ENCODE assay signal across 16 cellular contexts in the genomic region with DNA sequence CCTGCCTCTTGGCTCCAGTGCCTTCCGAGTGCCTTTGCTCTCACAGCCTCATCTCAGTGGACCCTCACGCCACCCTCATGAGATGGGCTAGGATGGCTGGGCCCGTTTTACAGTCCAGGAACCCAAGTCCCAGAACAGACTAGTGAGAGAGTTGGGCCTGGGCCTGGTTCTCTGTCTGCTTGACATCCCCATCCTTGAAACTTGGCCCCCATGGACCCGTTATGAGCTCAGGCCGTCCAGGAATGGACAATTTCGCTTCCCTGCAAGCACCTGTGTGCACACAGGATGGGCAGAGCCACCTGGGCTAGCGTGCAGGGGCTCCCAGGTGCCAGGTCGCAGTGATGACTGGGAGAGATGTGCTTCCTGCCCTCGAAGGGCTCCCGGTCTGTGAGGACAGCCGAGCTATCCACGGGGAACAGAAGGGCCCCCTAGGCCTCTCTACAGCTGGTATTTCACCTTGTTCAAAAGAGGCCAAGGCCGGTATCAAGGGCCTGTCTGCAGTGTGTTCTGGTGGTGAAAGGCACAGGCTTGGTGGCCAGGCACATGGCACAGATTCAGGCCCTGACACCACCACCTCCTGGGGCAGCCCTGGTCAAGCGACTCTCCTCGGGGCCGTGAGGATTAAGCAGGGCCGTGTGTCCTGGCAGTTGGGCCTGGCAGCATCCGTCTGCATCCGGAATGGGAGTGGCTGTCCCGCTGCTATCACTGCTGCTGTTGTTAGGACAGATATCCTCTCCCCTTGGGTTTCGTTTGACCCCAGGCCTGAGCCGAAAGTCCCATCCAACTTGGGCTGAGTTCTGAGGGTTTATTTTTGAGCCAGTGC. TPM values are rescaled to one million over a fixed set of nuclear protein-coding genes. Genes with fewer than 3 reads are reported as not detected.
DNase-seq lines count a peak whose midpoint lies in the region; ATAC-seq and TF ChIP-seq lines count a peak whose summit lies in the region.
"Had no signal": no experiment of that assay in that cellular context is flagged by ENCODE, and none has a peak within 500 bp of the region (broad histone marks: within the 10 kb centered on the region; RNA-seq: fewer than 3 reads in every experiment).

No MANE protein-coding gene starts in this region.

- intact Hi-C loops in Right ventricle myocardium inferior (cut with DNase I) = no loop called here
- intact Hi-C loops in cardiac septum (cut with DNase I) = loop anchor here (5.0 kb wide), 2 partner anchors 38 to 58 kb away; a partner anchor contains a TSS

- peak; percentile 66 for ATAC-seq in Right ventricle myocardium inferior
- no peak for ATAC-seq in HG03135 (IDR thresholded peaks at IDR 0.05; ENCODE audit: unreplicated experiment)

- peaks cover 98% of the 10 kb centered on the region in 2 experiments for H3K36me3 ChIP-seq in trophoblast cell (ENCODE audit: control insufficient read depth in 1 of 2, insufficient read depth in 2 of 2, low read length in 2 of 2)

- H3K9ac ChIP-seq in trophoblast cell (ENCODE audit: low read length) = no peak overlapping the region

- peaks cover under 1% of the 10 kb centered on the region for H3K79me1 ChIP-seq in trophoblast cell (ENCODE audit: low read length)

- peaks cover 10 to 11% of the 10 kb centered on the region in 2 experiments for H3K4me1 ChIP-seq in trophoblast cell (ENCODE audit: control insufficient read depth in 1 of 2, insufficient read depth in 2 of 2, low read length in 2 of 2)

- H3K27me3 Mint-ChIP-seq in glutamatergic neuron (ENCODE audit: unreplicated experiment) = peaks cover 14% of the 10 kb centered on the region

- no peak overlapping the region for H3K4ac ChIP-seq in trophoblast cell (ENCODE audit: low read depth, low read length)

- H3K4me2 ChIP-seq in trophoblast cell (ENCODE audit: low read length) = no peak overlapping the region

- no peak overlapping the region for H4K91ac ChIP-seq in trophoblast cell (ENCODE audit: low read depth, low read length)

- no peaks in the 10 kb centered on the region for H3K36me3 Mint-ChIP-seq in glutamatergic neuron (ENCODE audit: unreplicated experiment)

- H3K9me3 ChIP-seq in trophoblast cell (ENCODE audit: insufficient read depth, low read depth, low read length) = peaks cover under 1% of the 10 kb centered on the region
- H3K9me3 ChIP-seq: SJSA1 had no signal

- H2BK12ac ChIP-seq in trophoblast cell (ENCODE audit: low read length) = no peak overlapping the region

- no peak overlapping the region for H2AK5ac ChIP-seq in trophoblast cell (ENCODE audit: low read length)

- WGBS in trophoblast cell (ENCODE audit: extremely low coverage, insufficient coverage, insufficient read length) = no CpG with 5 or more reads among the region's 22 CpGs

- no peak overlapping the region for H4K12ac ChIP-seq in trophoblast cell (ENCODE audit: low read depth, low read length)

- no peak overlapping the region for H3K4me3 ChIP-seq in trophoblast cell (ENCODE audit: low read depth, low read length)
- H3K4me3 ChIP-seq: SJSA1 had no signal

- no peaks in the 10 kb centered on the region for H3K27me3 ChIP-seq in trophoblast cell (ENCODE audit: insufficient read depth, low read length)
- H3K27me3 ChIP-seq: SJSA1 had no signal

- no peak overlapping the region for H3K14ac ChIP-seq in trophoblast cell (ENCODE audit: low read length)

- no peak overlapping the region for H4K8ac ChIP-seq in trophoblast cell (ENCODE audit: low read depth, low read length)

- H2AFZ ChIP-seq in trophoblast cell (ENCODE audit: insufficient read depth, low read length, poor library complexity) = no peak overlapping the region

- H3K27ac ChIP-seq in trophoblast cell (ENCODE audit: low read depth, low read length) = no peak overlapping the region
- H3K27ac ChIP-seq: SJSA1, WERI-Rb-1 had no signal

- H3K9me3 Mint-ChIP-seq in glutamatergic neuron (ENCODE audit: unreplicated experiment) = peaks cover 23% of the 10 kb centered on the region

- DNase-seq in Right ventricle myocardium inferior (ENCODE audit: missing footprints) (no peak), cardiac septum (ENCODE audit: low spot score) (no peak), glutamatergic neuron (no peak), trophoblast cell (no peak), dedifferentiated amniotic fluid mesenchymal stem cell (ENCODE audit: extremely low spot score) (no peak), GM19240 (ENCODE audit: insufficient read length, low spot score) (no peak)
- DNase-seq in stimulated activated CD4-positive, alpha-beta T cell treated with anti-CD3 and anti-CD28 coated beads, Interleukin-1b, Interleukin-23, amount 100 ng/mL, for 48 hours = no peak
- DNase-seq: activated T-cell treated with anti-CD3 and anti-CD28 coated beads for 4 hours, aorta, hypothalamus, NCI-H1694, NCI-H774, posterior cingulate gyrus, WERI-Rb-1 had no signal

- no peak overlapping the region for H3K4me3 Mint-ChIP-seq in glutamatergic neuron (ENCODE audit: unreplicated experiment)

- H2BK5ac ChIP-seq in trophoblast cell (ENCODE audit: low read depth, low read length, poor library complexity) = no peak overlapping the region

- no peak overlapping the region for H2BK120ac ChIP-seq in trophoblast cell (ENCODE audit: insufficient read depth, low read length, poor library complexity)

- no peak for TF ChIP-seq CTCF in glutamatergic neuron (IDR thresholded peaks at IDR 0.05; ENCODE audit: partially characterized antibody, unreplicated experiment)

- H3K79me2 ChIP-seq in trophoblast cell (ENCODE audit: control insufficient read depth, insufficient read depth, low read length, poor library complexity) = no peaks in the 10 kb centered on the region

- H3K18ac ChIP-seq in trophoblast cell (ENCODE audit: low read length) = peak overlapping the region; percentile 12

- H3K27ac Mint-ChIP-seq in glutamatergic neuron (ENCODE audit: unreplicated experiment) = peak overlapping the region; percentile 22

- peaks cover 17% of the 10 kb centered on the region for H3K4me1 Mint-ChIP-seq in glutamatergic neuron (ENCODE audit: low read depth, unreplicated experiment)

- H3K23ac ChIP-seq in trophoblast cell (ENCODE audit: low read length) = no peak overlapping the region

RNA-seq across cellular contexts. Expression of a gene that starts 38.9 kb away (rescaled TPM):
- total RNA-seq in Right ventricle myocardium inferior (not detected), cardiac septum (1.7 TPM), glutamatergic neuron (ENCODE audit: unreplicated experiment) (4.8 TPM)
- 11.0 and 11.5 TPM in 2 replicates for polyA plus RNA-seq in trophoblast cell (2013)
- total RNA-seq: SJSA1 had no signal

RNA-seq across cellular contexts. Expression of a gene that starts 58.0 kb away (rescaled TPM):
- total RNA-seq in Right ventricle myocardium inferior = 145 TPM
- total RNA-seq in cardiac septum = 190 TPM
- 975 TPM for total RNA-seq in glutamatergic neuron (ENCODE audit: unreplicated experiment)
- polyA plus RNA-seq in trophoblast cell (2013) = 442 and 468 TPM in 2 replicates
